19 cellular contexts compared by ENCODE assay signal in genomic region chr7:128872394-128872824, GRCh38. TPM values are rescaled to one million over a fixed set of nuclear protein-coding genes. Genes with fewer than 3 reads are reported as not detected.
DNase-seq lines count a peak whose midpoint lies in the region; ATAC-seq, FAIRE-seq and TF ChIP-seq lines count a peak whose summit lies in the region.
"Had no signal": no experiment of that assay in that cellular context is flagged by ENCODE, and none has a peak within 500 bp of the region (broad histone marks: within the 10 kb centered on the region; RNA-seq: fewer than 3 reads in every experiment).

No MANE protein-coding gene starts in this region.

- 53% methylated on average over 6 of the region's 13 CpGs for WGBS in HepG2 (ENCODE audit: low lambda C conversion rate)
- WGBS in neuronal stem cell (ENCODE audit: extremely low coverage in 2 of 2, insufficient read length in 2 of 2, insufficient replicate concordance in 1 of 2), 2 donors = no CpG with 5 or more reads among the region's 13 CpGs

- TF ChIP-seq EP300 in HepG2 (IDR thresholded peaks at IDR 0.05; ENCODE audit: low read depth in 2 of 2, low read length in 2 of 2) = no peak
- TF ChIP-seq EP300 in HepG2 (CRISPR knock-in tag; IDR thresholded peaks at IDR 0.05; ENCODE audit: borderline replicate concordance) = no peak

- no peak overlapping the region for H3K14ac ChIP-seq in neuronal stem cell (ENCODE audit: low read length)

- 0 out of 2 replicates have a peak, but pooled peaks cover 5% of the 10 kb centered on the region for H4K20me1 ChIP-seq in DOHH2 (ENCODE audit: control insufficient read depth, insufficient read depth, low read depth, low read length)
- H4K20me1 ChIP-seq in HepG2 (ENCODE audit: insufficient read depth, low read length) = no peaks in the 10 kb centered on the region

- DNase-seq in HEK293T (ENCODE audit: extremely low spot score) = peak; percentile 30
- no peak for DNase-seq in HepG2 (ENCODE audit: low spot score)
- DNase-seq in ACHN = no peak
- DNase-seq in kidney glomerular epithelial cell (lab: John Stamatoyannopoulos, UW) = no peak
- DNase-seq in neuronal stem cell (ENCODE audit: low spot score) = no peak
- no peak for DNase-seq in NCI-H345 treated with DMSO at 0.1 percent for 48 hours (lab: John Stamatoyannopoulos, UW; ENCODE audit: unreplicated experiment)
- DNase-seq: activated CD4-positive, alpha-beta T cell treated with anti-CD3 and anti-CD28 coated beads for 48 hours; activated T-cell treated with anti-CD3 and anti-CD28 coated beads, Interleukin-2, amount 50 U/mL, for 72 hours; BE2C; DMS79 treated with DMSO at 0.1 percent for 48 hours; left cardiac atrium; NCI-H446; ovary; Peyer's patch; spleen had no signal

- no peak for TF ChIP-seq POLR2A in HepG2 (IDR thresholded peaks at IDR 0.05; ENCODE audit: insufficient read depth in 1 of 2, low read depth in 2 of 2, low read length in 2 of 2)

- no peak overlapping the region for H3K18ac ChIP-seq in neuronal stem cell (ENCODE audit: low read length)

- H3K9ac ChIP-seq in HepG2 (ENCODE audit: insufficient read depth, low read depth, low read length) = no peak overlapping the region
- no peak overlapping the region for H3K9ac ChIP-seq in neuronal stem cell (ENCODE audit: low read depth, low read length, poor library complexity)

- H3F3A ChIP-seq in DOHH2 (ENCODE audit: control insufficient read depth, insufficient read depth) = peaks cover 9% of the 10 kb centered on the region

- no peak overlapping the region for H2BK120ac ChIP-seq in neuronal stem cell (ENCODE audit: low read depth, low read length)

- H3K4me2 ChIP-seq in DOHH2 (ENCODE audit: low read length) (no peak overlapping the region), HepG2 (ENCODE audit: low read depth, low read length) (no peak overlapping the region), neuronal stem cell (ENCODE audit: insufficient read depth, low read length, poor library complexity, severe bottlenecking) (no peak overlapping the region)

- H3K36me3 ChIP-seq in DOHH2 (ENCODE audit: control insufficient read depth, low read length) (no peaks in the 10 kb centered on the region), HepG2 (replicated peaks in 1 of 2; ENCODE audit: control insufficient read depth in 1 of 2, insufficient read depth in 2 of 2, low read length in 2 of 2) (no peaks in the 10 kb centered on the region), neuronal stem cell (replicated peaks in 1 of 2; ENCODE audit: control insufficient read depth in 2 of 2, insufficient read depth in 2 of 2, low read length in 2 of 2) (no peaks in the 10 kb centered on the region)
- H3K36me3 ChIP-seq: BE2C, ovary, Peyer's patch, spleen had no signal

- TF ChIP-seq RAD21 in HepG2 (CRISPR knock-in tag; IDR thresholded peaks at IDR 0.05) = no peak

- peak; percentile 44 for TF ChIP-seq CTCF in DOHH2 (IDR thresholded peaks at IDR 0.05; ENCODE audit: low read depth, low read length, poor library complexity, severe bottlenecking)
- TF ChIP-seq CTCF in VCaP (conservative IDR thresholded peaks at IDR 0.05) = peak; percentile 7; the same call in 1 of the 2 replicates
- TF ChIP-seq CTCF in HepG2 (CRISPR knock-in tag; IDR thresholded peaks at IDR 0.05) = peak; percentile 29

- no peak overlapping the region for H4K91ac ChIP-seq in neuronal stem cell (ENCODE audit: low read depth, low read length, poor library complexity)

- CTCF ChIA-PET in HEK293T (lab: Yijun Ruan, JAX) = interaction anchor here (0.9 kb wide), 1 partner anchor 46 kb away, joined by 3 read pairs; no protein-coding TSS in a partner anchor
- CTCF ChIA-PET in HepG2 (lab: Yijun Ruan, JAX; ENCODE audit: low intra/inter-chr PET ratio, low total read pairs) = no interaction called here

- H2BK15ac ChIP-seq in neuronal stem cell (ENCODE audit: low read length) = no peak overlapping the region

- BruUV-seq in HepG2 (replicated peaks; lab: Mats Ljungman, UMichigan) = no TSS peak

- no peaks in the 10 kb centered on the region for H3K79me1 ChIP-seq in neuronal stem cell (ENCODE audit: low read depth, low read length)

- no peak overlapping the region for H3K4ac ChIP-seq in neuronal stem cell (ENCODE audit: low read length)

- no peak overlapping the region for H2BK12ac ChIP-seq in neuronal stem cell (ENCODE audit: low read length)

- H3K23ac ChIP-seq in neuronal stem cell (ENCODE audit: low read depth, low read length, poor library complexity) = no peak overlapping the region

- H3K79me2 ChIP-seq in DOHH2 (ENCODE audit: control insufficient read depth, low read length) (no peaks in the 10 kb centered on the region), HepG2 (ENCODE audit: insufficient read depth, low read length) (no peaks in the 10 kb centered on the region)

- no peak for FAIRE-seq in HepG2 (lab: Jason Lieb, UNC)
- FAIRE-seq: endothelial cell of umbilical vein had no signal

- H3K27me3 ChIP-seq in DOHH2 (ENCODE audit: control insufficient read depth, low read length) = peaks cover 6% of the 10 kb centered on the region
- H3K27me3 ChIP-seq in HepG2 (ENCODE audit: control insufficient read depth in 1 of 2, insufficient read depth in 2 of 2, low read length in 2 of 2) = peaks cover 3 to 12% of the 10 kb centered on the region in 2 experiments; a peak in 4 of 5 replicates
- peaks cover 0 to 49% (median 38%) of the 10 kb centered on the region in 3 experiments for H3K27me3 ChIP-seq in neuronal stem cell (ENCODE audit: control insufficient read depth in 3 of 3, insufficient read depth in 3 of 3, low read depth in 1 of 3, low read length in 3 of 3)
- H3K27me3 ChIP-seq: BE2C, ovary, Peyer's patch had no signal

- H2BK5ac ChIP-seq in neuronal stem cell (ENCODE audit: low read length) = no peak overlapping the region

- intact Hi-C loops in HepG2 (cut with micrococcal nuclease; ENCODE audit: unreplicated experiment) = loop anchor here (5.0 kb wide), 1 partner anchor 35 kb away; no protein-coding TSS in a partner anchor

- no peak overlapping the region for H4K8ac ChIP-seq in neuronal stem cell (ENCODE audit: low read depth, low read length)

- in situ Hi-C loops in HepG2 (cut with HindIII; ENCODE audit: extremely low pct_ligation_motif_present, low pct_unique_long_range_greater_than_20kb) = no loop called here
- in situ Hi-C loops in ACHN (cut with HindIII; ENCODE audit: low pct_ligation_motif_present, low pct_unique_long_range_greater_than_20kb, low sequenced_read_pairs) = no loop called here

- no peaks in the 10 kb centered on the region for H3K9me2 ChIP-seq in DOHH2 (replicated peaks; ENCODE audit: control insufficient read depth, low read length)

- ATAC-seq in HepG2 = no peak
- ATAC-seq: activated T-cell treated with anti-CD3 and anti-CD28 coated beads, Interleukin-2, amount 50 U/mL, for 72 hours; left cardiac atrium had no signal

- no peak overlapping the region for H2AK5ac ChIP-seq in neuronal stem cell (ENCODE audit: low read depth, low read length)

- H3K9me3 ChIP-seq in DOHH2 (ENCODE audit: control insufficient read depth, insufficient read depth, low read length) (no peaks in the 10 kb centered on the region), HepG2 (ENCODE audit: low read length) (no peaks in the 10 kb centered on the region), neuronal stem cell (replicated peaks in 1 of 2; ENCODE audit: control insufficient read depth in 2 of 2, insufficient read depth in 1 of 2, low read depth in 1 of 2, low read length in 2 of 2) (no peaks in the 10 kb centered on the region)
- H3K9me3 ChIP-seq: BE2C, ovary, Peyer's patch, spleen had no signal

- H3K4me1 ChIP-seq in DOHH2 (ENCODE audit: control insufficient read depth, low read length) = peaks cover 38% of the 10 kb centered on the region
- H3K4me1 ChIP-seq in HepG2 (ENCODE audit: insufficient read depth, low read length) = peaks cover 49% of the 10 kb centered on the region
- peaks cover 0 to 11% of the 10 kb centered on the region in 2 donors for H3K4me1 ChIP-seq in neuronal stem cell (ENCODE audit: control insufficient read depth in 2 of 2, insufficient read depth in 1 of 2, low read depth in 1 of 2, low read length in 2 of 2)

- POLR2A ChIA-PET in HEK293T (lab: Yijun Ruan, JAX) (interaction anchor here (1.5 kb wide), 1 partner anchor 9 kb away, joined by 5 read pairs; the partner anchor contains the start of gene ATP6V1F), HepG2 (lab: Yijun Ruan, JAX) (interaction anchor here (1.4 kb wide), 1 partner anchor 10 kb away, joined by 3 read pairs; the partner anchor contains the start of gene ATP6V1F)

- H3K27ac ChIP-seq in DOHH2 (ENCODE audit: low read depth, low read length) (no peak overlapping the region), VCaP (no peak overlapping the region), HepG2 (ENCODE audit: extremely low read length, insufficient read depth, low read length) (no peak overlapping the region), neuronal stem cell (replicated peaks; ENCODE audit: low read length) (no peak overlapping the region)
- H3K27ac ChIP-seq: ovary, Peyer's patch, spleen had no signal

- no peak overlapping the region for H2AFZ ChIP-seq in HepG2 (ENCODE audit: low read length)
- H2AFZ ChIP-seq in neuronal stem cell (ENCODE audit: low read length) = no peak overlapping the region

- no peak overlapping the region for H3K4me3 ChIP-seq in DOHH2 (ENCODE audit: low read length)
- H3K4me3 ChIP-seq in HepG2 (replicated peaks in 1 of 3; ENCODE audit: insufficient read depth in 1 of 3, low read depth in 2 of 3, low read length in 3 of 3) = no peak overlapping the region
- no peak overlapping the region for H3K4me3 ChIP-seq in neuronal stem cell (ENCODE audit: low read length in 2 of 2)
- H3K4me3 ChIP-seq: ovary, spleen had no signal

RNA-seq across cellular contexts. Expression of gene ATP6V1F, which starts 9.8 kb away (rescaled TPM):
- 87.2 and 107 TPM in 2 replicates for total RNA-seq in HepG2 (2016; rRNA removed; fragmentation: Illumina TruSeq; extraction: Trizol)
- 91.7 and 127 TPM in 2 replicates for total RNA-seq in HepG2 (2016; cell fraction: cytosol; rRNA removed; fragmentation: Illumina TruSeq; extraction: Trizol; ENCODE audit: low read depth)
- total RNA-seq in HepG2 (2016; cell fraction: insoluble cytoplasmic fraction; rRNA removed; fragmentation: Illumina TruSeq; extraction: Trizol) = 86.6 and 128 TPM in 2 replicates
- total RNA-seq in HepG2 (2016; cell fraction: membrane; rRNA removed; fragmentation: Illumina TruSeq; extraction: Trizol) = 87.9 and 101 TPM in 2 replicates
- 29.8 and 31.5 TPM in 2 replicates for total RNA-seq in HepG2 (2016; cell fraction: nucleus; rRNA removed; fragmentation: Illumina TruSeq; extraction: Trizol)
- 132 and 144 TPM in 2 replicates for polyA plus RNA-seq in HepG2 (2011; rRNA removed)
- polyA plus RNA-seq in HepG2 (2011; cell fraction: cytosol; rRNA removed) = 149 and 216 TPM in 2 replicates
- polyA plus RNA-seq in HepG2 (2011; cell fraction: nucleus; rRNA removed) = 54.3 and 63.6 TPM in 2 replicates
- 127 and 131 TPM in 2 replicates for polyA plus RNA-seq in HepG2 (2012)
- polyA plus RNA-seq in HepG2 (2016; cell fraction: cytosol; fragmentation: Illumina TruSeq; extraction: Trizol; ENCODE audit: low read depth) = 134 and 154 TPM in 2 replicates
- 186 and 188 TPM in 2 replicates for polyA plus RNA-seq in HepG2 (2016; cell fraction: insoluble cytoplasmic fraction; fragmentation: Illumina TruSeq; extraction: Trizol; ENCODE audit: low read depth)
- polyA plus RNA-seq in HepG2 (2016; cell fraction: membrane; fragmentation: Illumina TruSeq; extraction: Trizol; ENCODE audit: low read depth) = 130 and 137 TPM in 2 replicates
- 74.2 and 75.8 TPM in 2 replicates for polyA plus RNA-seq in HepG2 (2016; cell fraction: nucleus; fragmentation: Illumina TruSeq; extraction: Trizol; ENCODE audit: insufficient read depth, low read depth)
- polyA minus RNA-seq in HepG2 (2011; rRNA and poly(A)+ RNA removed; ENCODE audit: low replicate concordance) = 39.4 and 64.2 TPM in 2 replicates
- 18.0 and 20.1 TPM in 2 replicates for polyA minus RNA-seq in HepG2 (2011; cell fraction: cytosol; rRNA and poly(A)+ RNA removed)
- polyA minus RNA-seq in HepG2 (2011; cell fraction: nucleus; rRNA and poly(A)+ RNA removed) = 9.9 and 10.6 TPM in 2 replicates
- polyA plus RNA-seq in neuronal stem cell (2013, experiment 1 of 2) = 216 TPM
- polyA plus RNA-seq in neuronal stem cell (2013, experiment 2 of 2) = 208 TPM

RNA-seq across cellular contexts. Expression of gene KCP, which starts 38.1 kb away (rescaled TPM):
- 0.22 and 1.0 TPM in 2 replicates for total RNA-seq in HepG2 (2016; rRNA removed; fragmentation: Illumina TruSeq; extraction: Trizol)
- total RNA-seq in HepG2 (2016; cell fraction: cytosol; rRNA removed; fragmentation: Illumina TruSeq; extraction: Trizol; ENCODE audit: low read depth) = 0.26 and 0.51 TPM in 2 replicates
- 0.37 and 1.2 TPM in 2 replicates for total RNA-seq in HepG2 (2016; cell fraction: insoluble cytoplasmic fraction; rRNA removed; fragmentation: Illumina TruSeq; extraction: Trizol)
- total RNA-seq in HepG2 (2016; cell fraction: membrane; rRNA removed; fragmentation: Illumina TruSeq; extraction: Trizol) = 0.28 and 0.48 TPM in 2 replicates
- total RNA-seq in HepG2 (2016; cell fraction: nucleus; rRNA removed; fragmentation: Illumina TruSeq; extraction: Trizol) = 1.3 and 2.0 TPM in 2 replicates
- polyA plus RNA-seq in HepG2 (2011; rRNA removed) = 0.37 and 0.46 TPM in 2 replicates
- 0.12 and 0.31 TPM in 2 replicates for polyA plus RNA-seq in HepG2 (2011; cell fraction: cytosol; rRNA removed)
- polyA plus RNA-seq in HepG2 (2011; cell fraction: nucleus; rRNA removed) = 6.6 and 8.0 TPM in 2 replicates
- 0.28 TPM in 2 replicates for polyA plus RNA-seq in HepG2 (2012)
- polyA plus RNA-seq in HepG2 (2016; cell fraction: cytosol; fragmentation: Illumina TruSeq; extraction: Trizol; ENCODE audit: low read depth) = 0.09 and 0.12 TPM in 2 replicates
- 0.17 and 0.24 TPM in 2 replicates for polyA plus RNA-seq in HepG2 (2016; cell fraction: insoluble cytoplasmic fraction; fragmentation: Illumina TruSeq; extraction: Trizol; ENCODE audit: low read depth)
- polyA plus RNA-seq in HepG2 (2016; cell fraction: membrane; fragmentation: Illumina TruSeq; extraction: Trizol; ENCODE audit: low read depth) = 0.20 and 0.23 TPM in 2 replicates
- polyA plus RNA-seq in HepG2 (2016; cell fraction: nucleus; fragmentation: Illumina TruSeq; extraction: Trizol; ENCODE audit: insufficient read depth, low read depth) = 2.1 and 3.1 TPM in 2 replicates
- 0.07 and 0.58 TPM in 2 replicates for polyA minus RNA-seq in HepG2 (2011; rRNA and poly(A)+ RNA removed; ENCODE audit: low replicate concordance)
- polyA minus RNA-seq in HepG2 (2011; cell fraction: cytosol; rRNA and poly(A)+ RNA removed) = not detected in 2 replicates
- polyA minus RNA-seq in HepG2 (2011; cell fraction: nucleus; rRNA and poly(A)+ RNA removed) = 1.1 and 1.4 TPM in 2 replicates
- 1.0 TPM for polyA plus RNA-seq in neuronal stem cell (2013, experiment 1 of 2)
- polyA plus RNA-seq in neuronal stem cell (2013, experiment 2 of 2) = 1.1 TPM
- total RNA-seq: endothelial cell of umbilical vein had no signal
- polyA plus RNA-seq: endothelial cell of umbilical vein had no signal

RNA-seq across cellular contexts. Expression of gene FLNC, which starts 42.2 kb away (rescaled TPM):
- total RNA-seq in HepG2 (2016; rRNA removed; fragmentation: Illumina TruSeq; extraction: Trizol) = 0.01 and 0.02 TPM in 2 replicates
- total RNA-seq in HepG2 (2016; cell fraction: cytosol; rRNA removed; fragmentation: Illumina TruSeq; extraction: Trizol; ENCODE audit: low read depth) = not detected in 2 replicates
- total RNA-seq in HepG2 (2016; cell fraction: insoluble cytoplasmic fraction; rRNA removed; fragmentation: Illumina TruSeq; extraction: Trizol) = under 0.01 TPM in 1 of 2 replicates, not detected in the other
- total RNA-seq in HepG2 (2016; cell fraction: membrane; rRNA removed; fragmentation: Illumina TruSeq; extraction: Trizol) = not detected in 2 replicates
- total RNA-seq in HepG2 (2016; cell fraction: nucleus; rRNA removed; fragmentation: Illumina TruSeq; extraction: Trizol) = 0.06 TPM in 1 of 2 replicates, not detected in the other
- 0.01 TPM in 1 of 2 replicates, not detected in the other for polyA plus RNA-seq in HepG2 (2011; rRNA removed)
- 0.01 TPM in 2 replicates for polyA plus RNA-seq in HepG2 (2011; cell fraction: cytosol; rRNA removed)
- 0.02 and 0.05 TPM in 2 replicates for polyA plus RNA-seq in HepG2 (2011; cell fraction: nucleus; rRNA removed)
- polyA plus RNA-seq in HepG2 (2012) = 0.01 TPM in 1 of 2 replicates, not detected in the other
- not detected in 2 replicates for polyA plus RNA-seq in HepG2 (2016; cell fraction: cytosol; fragmentation: Illumina TruSeq; extraction: Trizol; ENCODE audit: low read depth)
- not detected in 2 replicates for polyA plus RNA-seq in HepG2 (2016; cell fraction: insoluble cytoplasmic fraction; fragmentation: Illumina TruSeq; extraction: Trizol; ENCODE audit: low read depth)
- polyA plus RNA-seq in HepG2 (2016; cell fraction: membrane; fragmentation: Illumina TruSeq; extraction: Trizol; ENCODE audit: low read depth) = not detected in 2 replicates
- polyA plus RNA-seq in HepG2 (2016; cell fraction: nucleus; fragmentation: Illumina TruSeq; extraction: Trizol; ENCODE audit: insufficient read depth, low read depth) = not detected in 2 replicates
- polyA minus RNA-seq in HepG2 (2011; rRNA and poly(A)+ RNA removed; ENCODE audit: low replicate concordance) = 0.16 and 0.19 TPM in 2 replicates
- polyA minus RNA-seq in HepG2 (2011; cell fraction: cytosol; rRNA and poly(A)+ RNA removed) = 0.09 and 0.10 TPM in 2 replicates
- polyA minus RNA-seq in HepG2 (2011; cell fraction: nucleus; rRNA and poly(A)+ RNA removed) = under 0.01 TPM in 1 of 2 replicates, not detected in the other
- 17.5 TPM for polyA plus RNA-seq in neuronal stem cell (2013, experiment 1 of 2)
- 17.4 TPM for polyA plus RNA-seq in neuronal stem cell (2013, experiment 2 of 2)
- total RNA-seq: T-helper 2 cell treated with Interferon-gamma antibody and Interleukin-4, amounts not matched to agents 100 ng/mL and 5 ng/mL, for 36 hours had no signal
